9 cellular contexts compared by ENCODE assay signal in genomic region chr9:101387871-101388506, GRCh38. TPM values are rescaled to one million over a fixed set of nuclear protein-coding genes. Genes with fewer than 3 reads are reported as not detected.
DNase-seq lines count a peak whose midpoint lies in the region; ATAC-seq, FAIRE-seq and TF ChIP-seq lines count a peak whose summit lies in the region.
"Had no signal": no experiment of that assay in that cellular context is flagged by ENCODE, and none has a peak within 500 bp of the region (broad histone marks: within the 10 kb centered on the region; RNA-seq: fewer than 3 reads in every experiment).

No MANE protein-coding gene starts in this region.

- CTCF ChIA-PET in CD4-positive, alpha-beta memory T cell (lab: Charles Lee; ENCODE audit: partially characterized antibody), result interaction anchor here (0.9 to 2.0 kb wide), 9 partner anchors 10 to 152 kb away, joined by 3 to 8 read pairs (median 4); partner anchors contain the start of genes MRPL50, RNF20 and ZNF189
- CTCF ChIA-PET in endothelial cell of umbilical vein (lab: Charles Lee), result interaction anchor here (0.7 to 2.6 kb wide), 15 partner anchors 8 to 786 kb away, joined by 3 to 26 read pairs (median 4); partner anchors contain the start of genes MRPL50, RNF20 and ZNF189

- FAIRE-seq in endothelial cell of umbilical vein (lab: Jason Lieb, UNC), result no peak

- intact Hi-C loops in CD4-positive, alpha-beta memory T cell (cut with micrococcal nuclease), result no loop called here
- intact Hi-C loops in endothelial cell of umbilical vein (cut with micrococcal nuclease), result loop anchor here (1.0 to 2.0 kb wide), 2 partner anchors 10 to 673 kb away; partner anchors contain the start of genes MRPL50 and ZNF189

- ATAC-seq in GM19043 (IDR thresholded peaks at IDR 0.05; ENCODE audit: low read depth, unreplicated experiment), result peak; percentile 57
- no peak for ATAC-seq in GM21737 (IDR thresholded peaks at IDR 0.05; ENCODE audit: unreplicated experiment)

- no peak overlapping the region for H3K4me3 ChIP-seq in CD4-positive, alpha-beta memory T cell (ENCODE audit: low read length in 2 of 2)
- no peak overlapping the region for H3K4me3 ChIP-seq in endothelial cell of umbilical vein (replicated peaks in 1 of 3; ENCODE audit: insufficient read depth in 1 of 3, low read depth in 1 of 3, low read length in 3 of 3)
- H3K4me3 ChIP-seq in neural cell (ENCODE audit: low read length), result no peak overlapping the region

- H3K9ac ChIP-seq in endothelial cell of umbilical vein (replicated peaks; ENCODE audit: extremely low read depth, insufficient read depth, low read length) (no peak overlapping the region), neural cell (ENCODE audit: low read length) (no peak overlapping the region)

- peaks cover 17% of the 10 kb centered on the region for H3K79me2 ChIP-seq in endothelial cell of umbilical vein (ENCODE audit: control insufficient read depth, insufficient read depth, low read length)
- H3K79me2 ChIP-seq in neural cell (replicated peaks; ENCODE audit: insufficient read depth, low read length), result peaks cover 14% of the 10 kb centered on the region

- H2AFZ ChIP-seq in endothelial cell of umbilical vein (ENCODE audit: low read depth, low read length) (no peak overlapping the region), neural cell (ENCODE audit: low read depth, low read length) (no peak overlapping the region)

- peak overlapping the region; percentile 43 to 93 (median 83) for H3K27ac Mint-ChIP-seq in CD4-positive, alpha-beta memory T cell

- BruUV-seq in endothelial cell of umbilical vein (replicated peaks; lab: Mats Ljungman, UMichigan), result no TSS peak

- peak overlapping the region in 1 of 8 donors; percentile 23 for H3K4me3 Mint-ChIP-seq in CD4-positive, alpha-beta memory T cell

- no peak for TF ChIP-seq POLR2A in endothelial cell of umbilical vein (IDR thresholded peaks at IDR 0.05; ENCODE audit: low read depth, low read length)

- no peaks in the 10 kb centered on the region for H3F3A ChIP-seq in neural cell (ENCODE audit: insufficient read depth, low read length, poor library complexity, severe bottlenecking)

- H3K27me3 Mint-ChIP-seq in CD4-positive, alpha-beta memory T cell, result no peaks in the 10 kb centered on the region

- H3K27me3 ChIP-seq in CD4-positive, alpha-beta memory T cell (ENCODE audit: insufficient read depth, low read length), result no peaks in the 10 kb centered on the region
- H3K27me3 ChIP-seq in endothelial cell of umbilical vein (ENCODE audit: control insufficient read depth in 2 of 2, insufficient read depth in 2 of 2, low read length in 2 of 2) (no peaks in the 10 kb centered on the region), neural cell (ENCODE audit: insufficient read depth, low read depth, low read length) (no peaks in the 10 kb centered on the region)

- H3K4me2 ChIP-seq in endothelial cell of umbilical vein (ENCODE audit: insufficient read depth, low read length), result no peak overlapping the region
- H3K4me2 ChIP-seq in neural cell (ENCODE audit: low read length), result no peak overlapping the region

- H4K20me1 ChIP-seq in endothelial cell of umbilical vein (replicated peaks; ENCODE audit: control insufficient read depth, extremely low read depth, insufficient read depth, low read length) (peaks cover 7% of the 10 kb centered on the region), neural cell (ENCODE audit: insufficient read depth) (no peaks in the 10 kb centered on the region)

- POLR2A ChIA-PET in CD4-positive, alpha-beta memory T cell (lab: Charles Lee; ENCODE audit: partially characterized antibody), result interaction anchor here (1.3 kb wide), 1 partner anchor 10 kb away, joined by 8 read pairs; the partner anchor contains the start of genes MRPL50 and ZNF189
- POLR2A ChIA-PET in endothelial cell of umbilical vein (lab: Charles Lee), result interaction anchor here (1.5 kb wide), 1 partner anchor 11 kb away, joined by 5 read pairs; the partner anchor contains the start of genes MRPL50 and ZNF189

- no peak for TF ChIP-seq EP300 in neural cell (conservative IDR thresholded peaks at IDR 0.05; ENCODE audit: poor library complexity, severe bottlenecking)

- peaks cover 5% of the 10 kb centered on the region for H3K4me1 ChIP-seq in CD4-positive, alpha-beta memory T cell (ENCODE audit: insufficient read depth, low read length)
- no peaks in the 10 kb centered on the region for H3K4me1 ChIP-seq in endothelial cell of umbilical vein (ENCODE audit: control insufficient read depth, extremely low read depth, insufficient read depth, low read length)

- peak; percentile 39 for TF ChIP-seq RAD21 in neural cell (conservative IDR thresholded peaks at IDR 0.05)

- no peaks in the 10 kb centered on the region for H3K9me3 ChIP-seq in CD4-positive, alpha-beta memory T cell (ENCODE audit: control insufficient read depth in 1 of 2, low read length in 2 of 2)
- H3K9me3 ChIP-seq in endothelial cell of umbilical vein (replicated peaks; ENCODE audit: control insufficient read depth, insufficient read depth, low read length) (no peaks in the 10 kb centered on the region), neural cell (ENCODE audit: low read length) (no peaks in the 10 kb centered on the region)

- H3K36me3 Mint-ChIP-seq in CD4-positive, alpha-beta memory T cell, result peaks cover 42 to 50% of the 10 kb centered on the region in 2 donors

- H3K9me1 ChIP-seq in endothelial cell of umbilical vein (replicated peaks; ENCODE audit: control insufficient read depth, extremely low read depth, insufficient read depth, low read length), result no peaks in the 10 kb centered on the region

- no peaks in the 10 kb centered on the region for H3K9me2 ChIP-seq in neural cell (ENCODE audit: insufficient read depth, low read length)

- TF ChIP-seq CTCF in endothelial cell of umbilical vein (IDR thresholded peaks at IDR 0.05; ENCODE audit: extremely low read depth in 1 of 2, insufficient read depth in 1 of 2, low read depth in 1 of 2, low read length in 2 of 2) (peak; percentile 47 to 51), neural cell (IDR thresholded peaks at IDR 0.05; ENCODE audit: poor library complexity, severe bottlenecking) (peak; percentile 58)

- H3K27ac ChIP-seq in CD4-positive, alpha-beta memory T cell (ENCODE audit: low read depth, low read length), result no peak overlapping the region
- H3K27ac ChIP-seq in endothelial cell of umbilical vein (ENCODE audit: insufficient read depth, low read depth, low read length) (no peak overlapping the region), neural cell (ENCODE audit: low read length) (no peak overlapping the region)

- H3K36me3 ChIP-seq in CD4-positive, alpha-beta memory T cell (ENCODE audit: insufficient read depth, low read length), result peaks cover 7% of the 10 kb centered on the region
- H3K36me3 ChIP-seq in endothelial cell of umbilical vein (ENCODE audit: control insufficient read depth in 2 of 2, extremely low read depth in 1 of 2, insufficient read depth in 2 of 2, low read length in 2 of 2), result peaks cover 0 to 3% of the 10 kb centered on the region in 2 experiments
- peaks cover 7% of the 10 kb centered on the region for H3K36me3 ChIP-seq in neural cell (ENCODE audit: insufficient read depth, low read length)

- dilution Hi-C loops in endothelial cell of umbilical vein (cut with MboI; ENCODE audit: extremely low pct_ligation_motif_present, low sequenced_read_pairs), result no loop called here

- H3K4me1 Mint-ChIP-seq in CD4-positive, alpha-beta memory T cell, result peaks cover 21 to 32% (median 23%) of the 10 kb centered on the region in 4 donors

- DNase-seq in CD4-positive, alpha-beta memory T cell, result peak in 4 of 5 donors; percentile 17 to 28 (median 28)
- peak; percentile 40 for DNase-seq in KBM-7
- peak; percentile 56 for DNase-seq in RKO (ENCODE audit: low spot score)
- DNase-seq in endothelial cell of umbilical vein (ENCODE audit: low read depth, low spot score), result peak; percentile 50
- no peak for DNase-seq in activated gamma-delta T cell treated with Interleukin-2 at 50 U/mL for 16 hours

- in situ Hi-C loops in KBM-7 (cut with MboI; ENCODE audit: low pct_unique_long_range_greater_than_20kb, low sequenced_read_pairs), result no loop called here

- H3K9me3 Mint-ChIP-seq in CD4-positive, alpha-beta memory T cell, result peaks cover 0 to 18% (median 13%) of the 10 kb centered on the region in 8 donors

RNA-seq across cellular contexts. Expression of gene BAAT, which starts 3.2 kb away (rescaled TPM):
- total RNA-seq in CD4-positive, alpha-beta memory T cell, result under 1 TPM in 1 of 2 experiments, not detected in 1; 0.15 TPM
- polyA plus RNA-seq in CD4-positive, alpha-beta memory T cell, result under 1 TPM in 1 of 2 donors, not detected in 1; 0.08 TPM
- total RNA-seq in endothelial cell of umbilical vein, result not detected in 2 replicates
- polyA plus RNA-seq in endothelial cell of umbilical vein, result 0.01 TPM in 1 of 2 replicates, not detected in the other
- 0.03 TPM in 1 of 2 replicates, not detected in the other for polyA plus RNA-seq in endothelial cell of umbilical vein (2011; cell fraction: cytosol; rRNA removed)
- polyA plus RNA-seq in endothelial cell of umbilical vein (2011; cell fraction: nucleus; rRNA removed), result 0.11 and 0.20 TPM in 2 replicates
- not detected in 2 replicates for polyA plus RNA-seq in endothelial cell of umbilical vein (2012)
- polyA minus RNA-seq in endothelial cell of umbilical vein, result not detected in 2 replicates
- polyA minus RNA-seq in endothelial cell of umbilical vein (2011; cell fraction: cytosol; rRNA and poly(A)+ RNA removed), result not detected
- polyA minus RNA-seq in endothelial cell of umbilical vein (2011; cell fraction: nucleus; rRNA and poly(A)+ RNA removed), result 0.53 TPM in 1 of 2 replicates, not detected in the other
- polyA plus RNA-seq in neural cell, result 0.44 and 0.61 TPM in 2 replicates
- polyA minus RNA-seq in neural cell, result 0.35 and 0.73 TPM in 2 replicates

RNA-seq across cellular contexts. Expression of gene MRPL50, which starts 10.4 kb away (rescaled TPM):
- 10 to 100 TPM; 20.9 to 23.0 TPM for total RNA-seq in CD4-positive, alpha-beta memory T cell
- 10 to 100 TPM; 18.6 to 21.0 TPM for polyA plus RNA-seq in CD4-positive, alpha-beta memory T cell
- total RNA-seq in endothelial cell of umbilical vein, result 8.6 and 9.7 TPM in 2 replicates
- polyA plus RNA-seq in endothelial cell of umbilical vein (5.1 and 5.7 TPM in 2 replicates), neural cell (26.6 and 35.2 TPM in 2 replicates)
- polyA plus RNA-seq in endothelial cell of umbilical vein (2011; cell fraction: cytosol; rRNA removed), result 7.2 and 7.4 TPM in 2 replicates
- polyA plus RNA-seq in endothelial cell of umbilical vein (2011; cell fraction: nucleus; rRNA removed), result 3.0 and 4.2 TPM in 2 replicates
- 11.2 and 13.3 TPM in 2 replicates for polyA plus RNA-seq in endothelial cell of umbilical vein (2012)
- polyA minus RNA-seq in endothelial cell of umbilical vein (1.3 and 2.4 TPM in 2 replicates), neural cell (51.6 and 57.1 TPM in 2 replicates)
- 2.0 TPM for polyA minus RNA-seq in endothelial cell of umbilical vein (2011; cell fraction: cytosol; rRNA and poly(A)+ RNA removed)
- polyA minus RNA-seq in endothelial cell of umbilical vein (2011; cell fraction: nucleus; rRNA and poly(A)+ RNA removed), result 2.4 and 4.8 TPM in 2 replicates

RNA-seq across cellular contexts. Expression of gene ZNF189, which starts 10.7 kb away (rescaled TPM):
- 10 to 100 TPM; 22.1 to 23.2 TPM for total RNA-seq in CD4-positive, alpha-beta memory T cell
- 1 to 10 TPM in 1 of 2 donors, under 1 TPM in 1; 0.95 to 2.6 TPM for polyA plus RNA-seq in CD4-positive, alpha-beta memory T cell
- total RNA-seq in endothelial cell of umbilical vein, result 14.4 and 14.6 TPM in 2 replicates
- polyA plus RNA-seq in endothelial cell of umbilical vein (2.5 and 3.3 TPM in 2 replicates), neural cell (26.3 and 28.0 TPM in 2 replicates)
- polyA plus RNA-seq in endothelial cell of umbilical vein (2011; cell fraction: cytosol; rRNA removed), result 4.1 and 4.7 TPM in 2 replicates
- 17.7 and 17.9 TPM in 2 replicates for polyA plus RNA-seq in endothelial cell of umbilical vein (2011; cell fraction: nucleus; rRNA removed)
- 10.7 and 14.1 TPM in 2 replicates for polyA plus RNA-seq in endothelial cell of umbilical vein (2012)
- polyA minus RNA-seq in endothelial cell of umbilical vein (5.8 and 6.2 TPM in 2 replicates), neural cell (70.1 and 82.0 TPM in 2 replicates)
- 2.0 TPM for polyA minus RNA-seq in endothelial cell of umbilical vein (2011; cell fraction: cytosol; rRNA and poly(A)+ RNA removed)
- polyA minus RNA-seq in endothelial cell of umbilical vein (2011; cell fraction: nucleus; rRNA and poly(A)+ RNA removed), result 16.0 and 16.6 TPM in 2 replicates

RNA-seq across cellular contexts. Expression of gene ALDOB, which starts 47.6 kb away (rescaled TPM):
- total RNA-seq in CD4-positive, alpha-beta memory T cell, result not detected
- polyA plus RNA-seq in CD4-positive, alpha-beta memory T cell, result not detected
- not detected in 2 replicates for total RNA-seq in endothelial cell of umbilical vein
- not detected in 2 replicates for polyA plus RNA-seq in endothelial cell of umbilical vein
- polyA plus RNA-seq in endothelial cell of umbilical vein (2011; cell fraction: cytosol; rRNA removed), result not detected in 2 replicates
- polyA plus RNA-seq in endothelial cell of umbilical vein (2011; cell fraction: nucleus; rRNA removed), result not detected in 2 replicates
- not detected in 2 replicates for polyA plus RNA-seq in endothelial cell of umbilical vein (2012)
- not detected in 2 replicates for polyA minus RNA-seq in endothelial cell of umbilical vein
- not detected for polyA minus RNA-seq in endothelial cell of umbilical vein (2011; cell fraction: cytosol; rRNA and poly(A)+ RNA removed)
- polyA minus RNA-seq in endothelial cell of umbilical vein (2011; cell fraction: nucleus; rRNA and poly(A)+ RNA removed), result not detected in 2 replicates
- polyA plus RNA-seq in neural cell, result not detected in 2 replicates
- polyA minus RNA-seq in neural cell, result not detected in 2 replicates
- total RNA-seq: pulmonary artery endothelial cell had no signal
